In genomic region chr15:67156426-67156825, GRCh38 we compare ENCODE assay signal across 22 cellular contexts.
"Had no signal": no experiment of that assay in that cellular context is flagged by ENCODE, and none has a peak within 500 bp of the region (broad histone marks: within the 10 kb centered on the region; RNA-seq: fewer than 3 reads in every experiment).

No MANE protein-coding gene starts in this region.

- H3K27ac Mint-ChIP-seq: activated naive CD4-positive, alpha-beta T cell treated with anti-CD3 and anti-CD28 coated beads, Interleukin-2, amount 10 ng/mL, durations not matched to agents 7 days and 5 days; stimulated activated naive CD8-positive, alpha-beta T cell treated with anti-CD3 and anti-CD28 coated beads, Interleukin-15, Interleukin-2, amounts not matched to agents 100 ng/mL and 50 ng/mL, for 24 hours had no signal

- H3K27me3 ChIP-seq: cardiac muscle cell, left lung, thyroid gland had no signal

- H3K4me3 Mint-ChIP-seq: activated naive CD4-positive, alpha-beta T cell treated with anti-CD3 and anti-CD28 coated beads, Interleukin-2, amount 10 ng/mL, durations not matched to agents 7 days and 5 days; naive thymus-derived CD4-positive, alpha-beta T cell; neural crest cell; stimulated activated naive CD8-positive, alpha-beta T cell treated with anti-CD3 and anti-CD28 coated beads, Interleukin-15, Interleukin-2, amounts not matched to agents 100 ng/mL and 50 ng/mL, for 24 hours had no signal

- H3K36me3 ChIP-seq: cardiac muscle cell, left lung, thyroid gland had no signal

- H3K27me3 Mint-ChIP-seq: activated naive CD4-positive, alpha-beta T cell treated with anti-CD3 and anti-CD28 coated beads, Interleukin-2, amount 10 ng/mL, durations not matched to agents 7 days and 5 days; naive thymus-derived CD4-positive, alpha-beta T cell; stimulated activated naive CD8-positive, alpha-beta T cell treated with anti-CD3 and anti-CD28 coated beads, Interleukin-15, Interleukin-2, amounts not matched to agents 100 ng/mL and 50 ng/mL, for 24 hours had no signal

- DNase-seq: activated CD8-positive, alpha-beta memory T cell treated with anti-CD3 and anti-CD28 coated beads, Interleukin-2, amount 50 U/mL, for 48 hours; activated effector memory CD4-positive, alpha-beta T cell treated with anti-CD3 and anti-CD28 coated beads, Interleukin-2, amount 50 U/mL, for 16 hours; activated naive CD4-positive, alpha-beta T cell treated with anti-CD3 and anti-CD28 coated beads, Interleukin-2, amount 10 ng/mL, durations not matched to agents 7 days and 5 days; activated T-cell treated with anti-CD3 and anti-CD28 coated beads, Interleukin-2, amount 50 U/mL, for 48 hours; amygdala; erythroblast; hippocampal formation; kidney glomerular epithelial cell; left lung; naive thymus-derived CD4-positive, alpha-beta T cell; occipital lobe; posterior cingulate gyrus; retina; stimulated activated CD4-positive, alpha-beta T cell treated with anti-CD3 and anti-CD28 coated beads, Interleukin-4, amount 100 ng/mL, for 4 hours; substantia nigra; thyroid gland had no signal

- ATAC-seq: left lung; naive thymus-derived CD4-positive, alpha-beta T cell had no signal

- H3K4me3 ChIP-seq: cardiac muscle cell, left lung, lung, thyroid gland had no signal

- H3K9me3 ChIP-seq: left lung, thyroid gland had no signal

- H3K27ac ChIP-seq: cardiac muscle cell, left lung had no signal

- FAIRE-seq: endometrium, frontal cortex had no signal
